In genomic region chr17:38958756-38959155, GRCh38 we compare ENCODE assay signal across 19 cellular contexts. TPM values are rescaled to one million over a fixed set of nuclear protein-coding genes. Genes with fewer than 3 reads are reported as not detected.
DNase-seq lines count a peak whose midpoint lies in the region; ATAC-seq, FAIRE-seq and TF ChIP-seq lines count a peak whose summit lies in the region.
"Had no signal": no experiment of that assay in that cellular context is flagged by ENCODE, and none has a peak within 500 bp of the region (broad histone marks: within the 10 kb centered on the region; RNA-seq: fewer than 3 reads in every experiment).

No MANE protein-coding gene starts in this region.

- POLR2A ChIA-PET in BJ (lab: Charles Lee): interaction anchor here (0.5 to 0.7 kb wide), 3 partner anchors 24 to 274 kb away, joined by 3 to 16 read pairs (median 3); no protein-coding TSS in a partner anchor

- H3K36me3 ChIP-seq in BJ (ENCODE audit: control insufficient read depth, insufficient read depth, low read length) (no peaks in the 10 kb centered on the region), Karpas-422 (ENCODE audit: insufficient read depth, low read length) (no peaks in the 10 kb centered on the region)
- H3K36me3 ChIP-seq: tibial artery had no signal

- H3K4me3 Mint-ChIP-seq in stimulated activated naive CD8-positive, alpha-beta T cell treated with anti-CD3 and anti-CD28 coated beads, Interleukin-15, amount 100 ng/mL, for 72 hours: no peak overlapping the region
- H3K4me3 Mint-ChIP-seq: activated naive CD8-positive, alpha-beta T cell treated with anti-CD3 and anti-CD28 coated beads, Interleukin-2, amount 50 U/mL, for 24 hours; dendritic cell treated with granulocyte-macrophage colony-stimulating factor and Interleukin-4, amounts not matched to agents 40 ng/mL and 50 ng/mL, for 4 days; T-helper 17 cell had no signal

- H3K79me2 ChIP-seq in Karpas-422 (ENCODE audit: low read length): no peaks in the 10 kb centered on the region

- peaks cover 20% of the 10 kb centered on the region for H3K4me1 Mint-ChIP-seq in stimulated activated naive CD8-positive, alpha-beta T cell treated with anti-CD3 and anti-CD28 coated beads, Interleukin-15, amount 100 ng/mL, for 72 hours

- no peak overlapping the region for H3K4me3 ChIP-seq in BJ (ENCODE audit: low read depth, low read length)
- no peak overlapping the region for H3K4me3 ChIP-seq in astrocyte of the cerebellum (ENCODE audit: low read depth, low read length)
- H3K4me3 ChIP-seq in Karpas-422 (ENCODE audit: low read length): no peak overlapping the region
- H3K4me3 ChIP-seq: mucosa of descending colon, tibial artery had no signal

- in situ Hi-C loops in astrocyte of the cerebellum (cut with HindIII; ENCODE audit: low sequenced_read_pairs): no loop called here

- no peak for FAIRE-seq in HTR-8/SVneo (lab: Jason Lieb, UNC)

- H3K9me2 ChIP-seq in Karpas-422 (replicated peaks; ENCODE audit: insufficient read depth, low read length): no peaks in the 10 kb centered on the region

- H3K9me3 ChIP-seq in Karpas-422 (ENCODE audit: low read length): no peaks in the 10 kb centered on the region
- H3K9me3 ChIP-seq: mucosa of descending colon, tibial artery had no signal

- H3K4me1 ChIP-seq in Karpas-422 (ENCODE audit: low read length): peaks cover 9% of the 10 kb centered on the region

- no peak overlapping the region for H3K27ac Mint-ChIP-seq in stimulated activated naive CD8-positive, alpha-beta T cell treated with anti-CD3 and anti-CD28 coated beads, Interleukin-15, amount 100 ng/mL, for 72 hours
- H3K27ac Mint-ChIP-seq: activated naive CD8-positive, alpha-beta T cell treated with anti-CD3 and anti-CD28 coated beads, Interleukin-2, amount 50 U/mL, for 24 hours; dendritic cell treated with granulocyte-macrophage colony-stimulating factor and Interleukin-4, amounts not matched to agents 40 ng/mL and 50 ng/mL, for 4 days; progenitor cell of endocrine pancreas had no signal

- CTCF ChIA-PET in BJ (lab: Yijun Ruan, JAX): interaction anchor here (1.0 to 1.3 kb wide), 3 partner anchors 8 to 13 kb away, joined by 3 to 6 read pairs (median 3); partner anchors contain the start of gene FBXO47

- TF ChIP-seq CTCF in BJ (IDR thresholded peaks at IDR 0.05; ENCODE audit: insufficient read depth, low read depth, low read length) (no peak), astrocyte of the cerebellum (IDR thresholded peaks at IDR 0.05; ENCODE audit: low read depth, low read length, missing control alignments) (no peak)

- H3K9ac ChIP-seq in Karpas-422 (ENCODE audit: low read length): no peak overlapping the region

- no peaks in the 10 kb centered on the region for H3K27me3 Mint-ChIP-seq in stimulated activated naive CD8-positive, alpha-beta T cell treated with anti-CD3 and anti-CD28 coated beads, Interleukin-15, amount 100 ng/mL, for 72 hours
- H3K27me3 Mint-ChIP-seq: activated naive CD8-positive, alpha-beta T cell treated with anti-CD3 and anti-CD28 coated beads, Interleukin-2, amount 50 U/mL, for 24 hours; dendritic cell treated with granulocyte-macrophage colony-stimulating factor and Interleukin-4, amounts not matched to agents 40 ng/mL and 50 ng/mL, for 4 days; progenitor cell of endocrine pancreas; T-helper 17 cell had no signal

- H3K4me2 ChIP-seq in Karpas-422 (ENCODE audit: low read depth, low read length, poor library complexity, severe bottlenecking): no peak overlapping the region

- peak; percentile 46 for DNase-seq in BJ (ENCODE audit: low read depth)
- peak; percentile 40 for DNase-seq in HTR-8/SVneo (ENCODE audit: insufficient read length, low spot score)
- DNase-seq in astrocyte of the cerebellum (ENCODE audit: low read depth): peak; percentile 8
- DNase-seq in kidney glomerular epithelial cell (lab: John Stamatoyannopoulos, UW): peak; percentile 4
- DNase-seq in Karpas-422: no peak
- no peak for DNase-seq in C1 segment of cervical spinal cord (lab: John Stamatoyannopoulos, UW)
- no peak for DNase-seq in stimulated activated naive CD8-positive, alpha-beta T cell treated with anti-CD3 and anti-CD28 coated beads, Interleukin-15, amount 100 ng/mL, for 72 hours
- DNase-seq: activated naive CD8-positive, alpha-beta T cell treated with anti-CD3 and anti-CD28 coated beads, Interleukin-2, amount 50 U/mL, for 24 hours; activated T-cell treated with anti-CD3 and anti-CD28 coated beads for 4 hours; AML-193; mucosa of descending colon; NCI-H1105 treated with DMSO at 0.1 percent for 48 hours; PC-3; T-helper 17 cell; tibial artery had no signal

- H3K27ac ChIP-seq in Karpas-422 (ENCODE audit: low read length): no peak overlapping the region

- no peak for ATAC-seq in GM18867 (IDR thresholded peaks at IDR 0.05; ENCODE audit: unreplicated experiment)
- ATAC-seq in stimulated activated naive CD8-positive, alpha-beta T cell treated with anti-CD3 and anti-CD28 coated beads, Interleukin-15, amount 100 ng/mL, for 72 hours: no peak
- ATAC-seq: activated CD4-positive, CD25-positive, alpha-beta regulatory T cell treated with anti-CD3 and anti-CD28 coated beads, Interleukin-2, amount 50 U/mL, for 24 hours; activated naive CD8-positive, alpha-beta T cell treated with anti-CD3 and anti-CD28 coated beads, Interleukin-2, amount 50 U/mL, for 24 hours; mucosa of descending colon; PC-3; T-helper 17 cell had no signal

- no peaks in the 10 kb centered on the region for H3K9me3 Mint-ChIP-seq in stimulated activated naive CD8-positive, alpha-beta T cell treated with anti-CD3 and anti-CD28 coated beads, Interleukin-15, amount 100 ng/mL, for 72 hours
- H3K9me3 Mint-ChIP-seq: activated naive CD8-positive, alpha-beta T cell treated with anti-CD3 and anti-CD28 coated beads, Interleukin-2, amount 50 U/mL, for 24 hours; dendritic cell treated with granulocyte-macrophage colony-stimulating factor and Interleukin-4, amounts not matched to agents 40 ng/mL and 50 ng/mL, for 4 days had no signal

- H3K27me3 ChIP-seq in BJ (ENCODE audit: control insufficient read depth, insufficient read depth, low read length): no peaks in the 10 kb centered on the region
- H3K27me3 ChIP-seq in Karpas-422 (ENCODE audit: low read length): no peaks in the 10 kb centered on the region
- H3K27me3 ChIP-seq: tibial artery had no signal

- H2AFZ ChIP-seq in Karpas-422 (ENCODE audit: low read length): no peak overlapping the region

- no peaks in the 10 kb centered on the region for H4K20me1 ChIP-seq in Karpas-422 (ENCODE audit: insufficient read depth, low read depth, low read length)

RNA-seq across cellular contexts. Expression of gene FBXO47, which starts 8.4 kb away (rescaled TPM):
- not detected in 2 replicates for polyA plus RNA-seq in BJ (2011; rRNA removed)
- not detected in 2 replicates for polyA minus RNA-seq in BJ (2011; rRNA and poly(A)+ RNA removed)
- total RNA-seq in Karpas-422 (2014; rRNA removed; shearing (Covaris generic); ENCODE audit: low replicate concordance): not detected in 2 replicates
- total RNA-seq: mucosa of descending colon, PC-3, progenitor cell of endocrine pancreas, T-helper 17 cell had no signal

Comparison
In these comparisons a context has a peak if more than half of its experiments do, and no peak if none do; other contexts are left out.
1. DNase-seq: peak in BJ (single experiment), HTR-8/SVneo (single experiment), astrocyte of the cerebellum (single experiment) and kidney glomerular epithelial cell (single experiment); none in Karpas-422 (single experiment), C1 segment of cervical spinal cord (0 of 14) and stimulated activated naive CD8-positive, alpha-beta T cell treated with anti-CD3 and anti-CD28 coated beads, Interleukin-15, amount 100 ng/mL, for 72 hours (0 of 2).